In the genomic region with DNA sequence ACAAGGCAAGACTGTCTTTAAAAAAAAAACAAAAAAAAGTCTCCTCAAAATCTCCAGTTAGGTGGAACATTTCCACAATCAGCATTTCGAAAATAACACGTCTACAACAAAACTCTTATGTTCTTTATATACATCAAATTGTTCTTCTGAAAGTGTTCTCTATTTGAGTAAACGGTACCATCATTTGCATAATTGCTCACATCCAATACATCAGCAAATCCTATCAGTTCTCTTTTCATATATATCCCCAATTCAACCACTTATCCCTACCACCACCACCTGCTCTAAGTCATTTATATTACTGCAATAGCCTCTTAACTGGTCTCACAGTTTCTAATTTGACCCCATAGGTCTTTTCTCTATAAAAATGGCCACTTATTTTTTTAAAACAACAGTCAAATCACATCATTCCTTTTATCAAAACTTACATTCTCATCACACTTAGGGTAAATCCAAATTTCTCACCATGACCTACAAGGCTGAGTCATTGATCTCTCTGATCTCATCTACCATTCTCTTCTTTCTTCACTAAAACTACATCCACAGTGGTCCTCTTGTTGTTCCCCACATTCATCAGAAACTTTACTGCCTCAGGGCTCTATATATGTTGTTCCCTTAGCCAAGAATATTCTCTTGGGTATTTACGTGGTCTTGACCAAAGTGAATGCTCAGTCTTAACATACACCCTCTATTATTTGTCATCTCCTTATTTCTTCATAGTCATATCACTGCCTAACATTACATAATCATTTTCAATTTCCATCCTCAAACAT, we compare ENCODE assay signal across 25 cellular contexts.
A peak's percentile ranks its signal among the peaks of the same experiment; 100 is the strongest.
DNase-seq lines count a peak whose midpoint lies in the region; ATAC-seq, FAIRE-seq and TF ChIP-seq lines count a peak whose summit lies in the region.
"Had no signal": no experiment of that assay in that cellular context is flagged by ENCODE, and none has a peak within 500 bp of the region (broad histone marks: within the 10 kb centered on the region; RNA-seq: fewer than 3 reads in every experiment).

No MANE protein-coding gene starts in this region.

- peaks cover 5% of the 10 kb centered on the region for H3K4me1 Mint-ChIP-seq in activated naive CD8-positive, alpha-beta T cell treated with anti-CD3 and anti-CD28 coated beads, Interleukin-2, amount 50 U/mL, for 24 hours
- peaks cover 2% of the 10 kb centered on the region for H3K4me1 Mint-ChIP-seq in activated naive CD8-positive, alpha-beta T cell treated with anti-CD3 and anti-CD28 coated beads for 36 hours
- H3K4me1 Mint-ChIP-seq: CD8-positive, alpha-beta memory T cell had no signal

- H3K9ac ChIP-seq in IMR-90 (ENCODE audit: low read depth, low read length), result no peak overlapping the region
- H3K9ac ChIP-seq in GM12878 (ENCODE audit: control insufficient read depth, insufficient read depth, low read length), result no peak overlapping the region
- H3K9ac ChIP-seq: KMS-11 had no signal

- H3K27me3 ChIP-seq in IMR-90 (ENCODE audit: control insufficient read depth, insufficient read depth, low read length) (no peaks in the 10 kb centered on the region), GM12878 (replicated peaks in 1 of 2; ENCODE audit: control insufficient read depth in 2 of 2, insufficient read depth in 2 of 2, low read length in 1 of 2) (no peaks in the 10 kb centered on the region)
- H3K27me3 ChIP-seq: Peyer's patch had no signal

- RAD21 ChIA-PET in GM12878 (lab: Charles Lee; ENCODE audit: unreplicated experiment), result no interaction called here

- no peaks in the 10 kb centered on the region; a peak in 1 of 4 replicates for H3K79me1 ChIP-seq in IMR-90 (ENCODE audit: low read depth in 1 of 2, low read length in 2 of 2)

- no peak overlapping the region for H3K4ac ChIP-seq in IMR-90 (ENCODE audit: low read depth, low read length)

- H3K14ac ChIP-seq in IMR-90 (replicated peaks; ENCODE audit: low read depth, low read length), result no peak overlapping the region

- no peak overlapping the region for H2AFZ ChIP-seq in IMR-90 (replicated peaks; ENCODE audit: low read length, poor library complexity)
- no peak overlapping the region for H2AFZ ChIP-seq in GM12878 (ENCODE audit: control insufficient read depth, low read depth, low read length)

- no peak for TF ChIP-seq POLR2A in IMR-90 (IDR thresholded peaks at IDR 0.05; ENCODE audit: low read depth, low read length)
- TF ChIP-seq POLR2A in GM12878 (IDR thresholded peaks at IDR 0.05; ENCODE audit: low read depth, low read length), result no peak

- no peak overlapping the region for H3K23ac ChIP-seq in IMR-90 (ENCODE audit: low read depth, low read length)

- peak; percentile 43 for ATAC-seq in activated naive CD8-positive, alpha-beta T cell treated with anti-CD3 and anti-CD28 coated beads, Interleukin-2, amount 50 U/mL, for 24 hours
- no peak for ATAC-seq in IMR-90 (ENCODE audit: low read depth)
- ATAC-seq in GM12878, result no peak
- ATAC-seq in omental fat pad (ENCODE audit: low FRiP score), result no peak

- no peak overlapping the region for H2BK5ac ChIP-seq in IMR-90 (ENCODE audit: low read depth, low read length, poor library complexity, severe bottlenecking)

- H2AK5ac ChIP-seq in IMR-90 (ENCODE audit: low read depth, low read length), result no peak overlapping the region

- H3K18ac ChIP-seq in IMR-90 (ENCODE audit: low read depth, low read length), result no peak overlapping the region

- H3K4me1 ChIP-seq in IMR-90 (ENCODE audit: control insufficient read depth, insufficient read depth, low read length) (no peaks in the 10 kb centered on the region), GM12878 (ENCODE audit: control insufficient read depth, insufficient read depth, low read length) (no peaks in the 10 kb centered on the region)
- H3K4me1 ChIP-seq: Peyer's patch had no signal

- DNase-seq in activated naive CD8-positive, alpha-beta T cell treated with anti-CD3 and anti-CD28 coated beads, Interleukin-2, amount 50 U/mL, for 24 hours, result no peak
- DNase-seq in activated naive CD8-positive, alpha-beta T cell treated with anti-CD3 and anti-CD28 coated beads for 36 hours, result no peak
- DNase-seq in GM12865 (ENCODE audit: low read depth), result peak; percentile 5
- DNase-seq in IMR-90, result peak; percentile 25
- no peak for DNase-seq in GM12878 (ENCODE audit: low read depth, low spot score)
- DNase-seq in omental fat pad (ENCODE audit: low spot score), result no peak
- no peak for DNase-seq in stimulated activated naive CD4-positive, alpha-beta T cell (lab: John Stamatoyannopoulos, UW)
- DNase-seq in GOT3 (lab: John Stamatoyannopoulos, UW), result no peak
- DNase-seq: ACHN; C1 segment of cervical spinal cord; CD8-positive, alpha-beta memory T cell; DMS79 treated with DMSO at 0.1 percent for 48 hours; HFFc6; NCI-H1092; NCI-H146; NCI-H2029 treated with DMSO at 0.1 percent for 48 hours; NCI-H2171; NCI-H69; Peyer's patch; Right ventricle myocardium superior had no signal

- no peak overlapping the region for H2BK120ac ChIP-seq in IMR-90 (ENCODE audit: low read depth, low read length)

- H3K4me3 ChIP-seq in GM12865 (ENCODE audit: low read depth, low read length), result no peak overlapping the region
- H3K4me3 ChIP-seq in IMR-90 (ENCODE audit: insufficient read depth, low read depth, low read length), result no peak overlapping the region
- H3K4me3 ChIP-seq in GM12878, result no peak overlapping the region
- H3K4me3 ChIP-seq: Peyer's patch, SK-N-MC had no signal

- no peak overlapping the region for H2BK20ac ChIP-seq in IMR-90 (ENCODE audit: low read depth, low read length)

- in situ Hi-C loops in IMR-90 (cut with MboI; ENCODE audit: low sequenced_read_pairs), result no loop called here
- in situ Hi-C loops in GM12878 (cut with MboI), result no loop called here

- dilution Hi-C loops in IMR-90 (cut with HindIII; ENCODE audit: low sequenced_read_pairs, unreplicated experiment), result no loop called here

- H4K20me1 ChIP-seq in IMR-90 (ENCODE audit: insufficient read depth, low read length) (no peaks in the 10 kb centered on the region), GM12878 (ENCODE audit: control insufficient read depth, insufficient read depth) (no peaks in the 10 kb centered on the region)

- H3K4me3 Mint-ChIP-seq in activated naive CD8-positive, alpha-beta T cell treated with anti-CD3 and anti-CD28 coated beads, Interleukin-2, amount 50 U/mL, for 24 hours, result no peak overlapping the region
- H3K4me3 Mint-ChIP-seq in activated naive CD8-positive, alpha-beta T cell treated with anti-CD3 and anti-CD28 coated beads for 36 hours, result no peak overlapping the region
- H3K4me3 Mint-ChIP-seq: CD8-positive, alpha-beta memory T cell; HFFc6 had no signal

- FAIRE-seq in GM12878 (lab: Jason Lieb, UNC), result peak; percentile 38
- FAIRE-seq: G401.6, GM18507, H54 had no signal

- TF ChIP-seq EP300 in GM12878 (IDR thresholded peaks at IDR 0.05; ENCODE audit: borderline replicate concordance in 1 of 2, control insufficient read depth in 1 of 2, low read depth in 2 of 2, low read length in 2 of 2), result no peak

- no peak overlapping the region for H4K91ac ChIP-seq in IMR-90 (ENCODE audit: insufficient read depth, low read depth, low read length)

- H3K4me2 ChIP-seq in IMR-90 (ENCODE audit: low read depth, low read length), result no peak overlapping the region
- H3K4me2 ChIP-seq in GM12878 (ENCODE audit: control insufficient read depth, insufficient read depth), result no peak overlapping the region
- H3K4me2 ChIP-seq: KMS-11 had no signal

- H3K79me2 ChIP-seq in GM12878 (ENCODE audit: control insufficient read depth, insufficient read depth, low read length), result no peaks in the 10 kb centered on the region

- POLR2A ChIA-PET in IMR-90 (lab: Charles Lee; ENCODE audit: unreplicated experiment) (no interaction called here), GM12878 (lab: Charles Lee) (no interaction called here)

- H3K9me3 ChIP-seq in IMR-90 (ENCODE audit: control insufficient read depth, insufficient read depth, low read length) (no peaks in the 10 kb centered on the region), GM12878 (replicated peaks; ENCODE audit: control insufficient read depth, insufficient read depth, low read length) (no peaks in the 10 kb centered on the region; the same call in 2 of the 3 replicates)
- H3K9me3 ChIP-seq: Peyer's patch had no signal

- no peak overlapping the region for H3K56ac ChIP-seq in IMR-90 (ENCODE audit: extremely low read depth, insufficient read depth, low read length)

- TF ChIP-seq CTCF in GM12865 (IDR thresholded peaks at IDR 0.05; ENCODE audit: insufficient read depth, low read depth, low read length, missing control alignments) (no peak), IMR-90 (conservative IDR thresholded peaks at IDR 0.05; ENCODE audit: low read depth, low read length) (no peak), GM12878 (IDR thresholded peaks at IDR 0.05 in 2 of 3, conservative IDR thresholded peaks at IDR 0.05 in 1 of 3; ENCODE audit: control insufficient read depth in 2 of 3, extremely low read depth in 1 of 3, insufficient read depth in 1 of 3, low read depth in 3 of 3, low read length in 3 of 3) (no peak), omental fat pad (IDR thresholded peaks at IDR 0.05) (no peak)

- H3K36me3 ChIP-seq in IMR-90 (ENCODE audit: control insufficient read depth, insufficient read depth, low read length) (no peaks in the 10 kb centered on the region), GM12878 (ENCODE audit: control insufficient read depth in 2 of 2, insufficient read depth in 2 of 2, low read length in 1 of 2) (no peaks in the 10 kb centered on the region)
- H3K36me3 ChIP-seq: Peyer's patch had no signal

- 100% methylated on average over 2 of the region's 4 CpGs; no CpG with 5 or more reads in 1 of the 2 experiments for WGBS in IMR-90 (ENCODE audit: extremely low coverage in 2 of 2, insufficient read length in 1 of 2), 2 experiments
- 47% methylated on average over 4 of the region's 4 CpGs for WGBS in GM12878 (ENCODE audit: insufficient coverage, insufficient replicate concordance, low lambda C conversion rate, missing lambda C conversion rate)

- no peak overlapping the region for H2BK15ac ChIP-seq in IMR-90 (ENCODE audit: low read depth, low read length)

- no peak overlapping the region for H3K27ac Mint-ChIP-seq in activated naive CD8-positive, alpha-beta T cell treated with anti-CD3 and anti-CD28 coated beads, Interleukin-2, amount 50 U/mL, for 24 hours
- no peak overlapping the region for H3K27ac Mint-ChIP-seq in activated naive CD8-positive, alpha-beta T cell treated with anti-CD3 and anti-CD28 coated beads for 36 hours
- H3K27ac Mint-ChIP-seq: CD8-positive, alpha-beta memory T cell; HFFc6 had no signal

- no peaks in the 10 kb centered on the region for H3K9me1 ChIP-seq in IMR-90 (ENCODE audit: insufficient read depth, low read length)

- H4K8ac ChIP-seq in IMR-90 (ENCODE audit: low read depth in 2 of 2, low read length in 2 of 2), result no peak overlapping the region

- CTCF ChIA-PET in IMR-90 (lab: Yijun Ruan, JAX), result no interaction called here
- CTCF ChIA-PET in GM12878 (lab: Yijun Ruan, JAX), result interaction anchor here (1.5 kb wide), 1 partner anchor 11 kb away, joined by 3 read pairs; no protein-coding TSS in a partner anchor

- SMC1A ChIA-PET in GM12878 (lab: Charles Lee; ENCODE audit: uncharacterized antibody, unreplicated experiment), result no interaction called here

- H3K27ac ChIP-seq in IMR-90 (ENCODE audit: insufficient read depth, low read length), result no peak overlapping the region
- H3K27ac ChIP-seq in GM12878 (ENCODE audit: control insufficient read depth, insufficient read depth), result no peak overlapping the region
- H3K27ac ChIP-seq: KMS-11, Peyer's patch, SK-N-MC had no signal

- BruUV-seq in IMR-90 (replicated peaks; lab: Mats Ljungman, UMichigan) (no TSS peak), GM12878 (replicated peaks; lab: Mats Ljungman, UMichigan) (no TSS peak)

- H3K9me3 Mint-ChIP-seq in activated naive CD8-positive, alpha-beta T cell treated with anti-CD3 and anti-CD28 coated beads, Interleukin-2, amount 50 U/mL, for 24 hours, result no peaks in the 10 kb centered on the region
- H3K9me3 Mint-ChIP-seq in activated naive CD8-positive, alpha-beta T cell treated with anti-CD3 and anti-CD28 coated beads for 36 hours, result no peaks in the 10 kb centered on the region
- H3K9me3 Mint-ChIP-seq: CD8-positive, alpha-beta memory T cell; HFFc6 had no signal

- no peak overlapping the region for H4K5ac ChIP-seq in IMR-90 (ENCODE audit: low read depth, low read length)

- peaks cover 11% of the 10 kb centered on the region for H3K36me3 Mint-ChIP-seq in activated naive CD8-positive, alpha-beta T cell treated with anti-CD3 and anti-CD28 coated beads, Interleukin-2, amount 50 U/mL, for 24 hours (ENCODE audit: low read depth)
- H3K36me3 Mint-ChIP-seq in activated naive CD8-positive, alpha-beta T cell treated with anti-CD3 and anti-CD28 coated beads for 36 hours, result peaks cover 11% of the 10 kb centered on the region

- TF ChIP-seq RAD21 in IMR-90 (IDR thresholded peaks at IDR 0.05; ENCODE audit: low read length), result no peak
- no peak for TF ChIP-seq RAD21 in GM12878 (IDR thresholded peaks at IDR 0.05; ENCODE audit: insufficient read depth, low read depth, low read length)

- H3K27me3 Mint-ChIP-seq in activated naive CD8-positive, alpha-beta T cell treated with anti-CD3 and anti-CD28 coated beads, Interleukin-2, amount 50 U/mL, for 24 hours, result no peaks in the 10 kb centered on the region
- H3K27me3 Mint-ChIP-seq in activated naive CD8-positive, alpha-beta T cell treated with anti-CD3 and anti-CD28 coated beads for 36 hours, result no peaks in the 10 kb centered on the region
- H3K27me3 Mint-ChIP-seq: CD8-positive, alpha-beta memory T cell had no signal

- no peak overlapping the region for H2AK9ac ChIP-seq in IMR-90 (replicated peaks; ENCODE audit: low read depth, low read length, poor library complexity)

- intact Hi-C loops in IMR-90 (cut with micrococcal nuclease), result no loop called here
- intact Hi-C loops in GM12878 (cut with micrococcal nuclease; ENCODE audit: unreplicated experiment), result no loop called here

Comparison
In these comparisons a context has a peak if more than half of its experiments do, and no peak if none do; other contexts are left out.
1. DNase-seq: peak in GM12865 (single experiment) and IMR-90 (single experiment); none in activated naive CD8-positive, alpha-beta T cell treated with anti-CD3 and anti-CD28 coated beads, Interleukin-2, amount 50 U/mL, for 24 hours (single experiment), activated naive CD8-positive, alpha-beta T cell treated with anti-CD3 and anti-CD28 coated beads for 36 hours (single experiment), GM12878 (single experiment), omental fat pad (single experiment), stimulated activated naive CD4-positive, alpha-beta T cell (0 of 6) and GOT3 (single experiment).